Comparison of ENCODE assay signal across 21 cellular contexts in the genomic region with DNA sequence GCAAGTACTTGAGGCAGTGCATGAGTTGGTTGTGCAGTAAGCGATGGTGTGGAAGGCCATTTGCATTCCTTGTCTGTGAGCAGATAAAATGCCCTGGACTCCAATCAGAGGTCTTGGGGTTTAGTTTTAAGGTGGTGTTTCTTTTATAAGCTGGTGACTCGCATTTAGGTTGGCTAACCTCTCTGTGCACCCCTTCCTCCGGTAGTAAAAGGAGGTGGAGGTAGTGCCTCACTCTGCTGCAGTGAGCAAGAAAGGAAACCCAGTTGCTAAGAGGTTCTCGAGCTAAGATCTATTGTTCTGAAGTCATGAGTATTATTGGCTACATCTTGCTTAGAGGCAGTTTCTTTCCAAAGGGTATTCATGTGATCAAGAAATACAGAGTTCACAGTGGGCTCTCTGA.
DNase-seq lines count a peak whose midpoint lies in the region; ATAC-seq and TF ChIP-seq lines count a peak whose summit lies in the region.
"Had no signal": no experiment of that assay in that cellular context is flagged by ENCODE, and none has a peak within 500 bp of the region (broad histone marks: within the 10 kb centered on the region; RNA-seq: fewer than 3 reads in every experiment).

No MANE protein-coding gene starts in this region.

- no peaks in the 10 kb centered on the region for H3K9me3 Mint-ChIP-seq in activated naive CD4-positive, alpha-beta T cell treated with anti-CD3 and anti-CD28 coated beads, Interleukin-2, amount 10 ng/mL, durations not matched to agents 7 days and 5 days
- H3K9me3 Mint-ChIP-seq in activated naive CD4-positive, alpha-beta T cell treated with anti-CD3 and anti-CD28 coated beads for 36 hours: no peaks in the 10 kb centered on the region
- H3K9me3 Mint-ChIP-seq in H9 (no peaks in the 10 kb centered on the region), memory B cell (no peaks in the 10 kb centered on the region)
- H3K9me3 Mint-ChIP-seq in stimulated activated memory B cell treated with anti-CD40 and anti-IgM and Interleukin-4, amounts not matched to agents 10 μg/mL and 1 μg/mL and 100 μg/mL, for 72 hours: no peaks in the 10 kb centered on the region
- H3K9me3 Mint-ChIP-seq: HFFc6 had no signal

- no peak overlapping the region for H3K4ac ChIP-seq in H9 (ENCODE audit: low read depth, low read length)

- no peak overlapping the region for H3K18ac ChIP-seq in H9 (ENCODE audit: insufficient read length, low read depth, low read length)

- intact Hi-C loops in activated naive CD4-positive, alpha-beta T cell treated with anti-CD3 and anti-CD28 coated beads for 36 hours (cut with micrococcal nuclease): no loop called here

- ATAC-seq in memory B cell (ENCODE audit: low read depth): no peak
- ATAC-seq in stimulated activated memory B cell treated with anti-CD40 and anti-IgM and Interleukin-4, amounts not matched to agents 10 μg/mL and 1 μg/mL and 100 μg/mL, for 72 hours: no peak
- ATAC-seq: GM12878 had no signal

- no peaks in the 10 kb centered on the region for H3K27me3 Mint-ChIP-seq in activated naive CD4-positive, alpha-beta T cell treated with anti-CD3 and anti-CD28 coated beads, Interleukin-2, amount 10 ng/mL, durations not matched to agents 7 days and 5 days
- H3K27me3 Mint-ChIP-seq in activated naive CD4-positive, alpha-beta T cell treated with anti-CD3 and anti-CD28 coated beads for 36 hours (ENCODE audit: low read depth): no peaks in the 10 kb centered on the region
- H3K27me3 Mint-ChIP-seq in H9 (ENCODE audit: low read depth): no peaks in the 10 kb centered on the region
- no peaks in the 10 kb centered on the region for H3K27me3 Mint-ChIP-seq in memory B cell
- H3K27me3 Mint-ChIP-seq in stimulated activated memory B cell treated with anti-CD40 and anti-IgM and Interleukin-4, amounts not matched to agents 10 μg/mL and 1 μg/mL and 100 μg/mL, for 72 hours: no peaks in the 10 kb centered on the region

- H2BK5ac ChIP-seq in H9 (ENCODE audit: insufficient read length, low read length): no peak overlapping the region

- H3K4me1 ChIP-seq in H9 (ENCODE audit: insufficient read depth, low read length): no peaks in the 10 kb centered on the region

- H3K4me1 Mint-ChIP-seq in activated naive CD4-positive, alpha-beta T cell treated with anti-CD3 and anti-CD28 coated beads, Interleukin-2, amount 10 ng/mL, durations not matched to agents 7 days and 5 days: peaks cover 7% of the 10 kb centered on the region
- H3K4me1 Mint-ChIP-seq in activated naive CD4-positive, alpha-beta T cell treated with anti-CD3 and anti-CD28 coated beads for 36 hours (ENCODE audit: low read depth): peaks cover 11% of the 10 kb centered on the region
- H3K4me1 Mint-ChIP-seq in H9 (no peaks in the 10 kb centered on the region), memory B cell (peaks cover 2% of the 10 kb centered on the region)
- no peaks in the 10 kb centered on the region for H3K4me1 Mint-ChIP-seq in stimulated activated memory B cell treated with anti-CD40 and anti-IgM and Interleukin-4, amounts not matched to agents 10 μg/mL and 1 μg/mL and 100 μg/mL, for 72 hours

- peaks cover 86% of the 10 kb centered on the region for H3K36me3 Mint-ChIP-seq in activated naive CD4-positive, alpha-beta T cell treated with anti-CD3 and anti-CD28 coated beads, Interleukin-2, amount 10 ng/mL, durations not matched to agents 7 days and 5 days
- H3K36me3 Mint-ChIP-seq in activated naive CD4-positive, alpha-beta T cell treated with anti-CD3 and anti-CD28 coated beads for 36 hours (ENCODE audit: low read depth): peaks cover 50% of the 10 kb centered on the region
- H3K36me3 Mint-ChIP-seq in H9 (ENCODE audit: insufficient read depth in 1 of 3, low read depth in 3 of 3): peaks cover 68 to 100% (median 95%) of the 10 kb centered on the region in 3 experiments
- peaks cover 52% of the 10 kb centered on the region for H3K36me3 Mint-ChIP-seq in memory B cell
- peaks cover 79% of the 10 kb centered on the region for H3K36me3 Mint-ChIP-seq in stimulated activated memory B cell treated with anti-CD40 and anti-IgM and Interleukin-4, amounts not matched to agents 10 μg/mL and 1 μg/mL and 100 μg/mL, for 72 hours

- H3K79me2 ChIP-seq in H9 (ENCODE audit: insufficient read depth, low read length): no peaks in the 10 kb centered on the region

- no peaks in the 10 kb centered on the region for H3K23me2 ChIP-seq in H9 (ENCODE audit: insufficient read length, low read depth, low read length, poor library complexity, severe bottlenecking)

- no peak overlapping the region for H3K9ac ChIP-seq in H9 (ENCODE audit: extremely low read depth, insufficient read length, low read length)

- TF ChIP-seq CTCF in H9 (conservative IDR thresholded peaks at IDR 0.05): no peak

- no peak overlapping the region for H3K27ac ChIP-seq in H9 (ENCODE audit: insufficient read length, low read depth, low read length)
- H3K27ac ChIP-seq: C4-2B, PC-9 had no signal

- H2BK15ac ChIP-seq in H9 (ENCODE audit: low read depth, low read length): no peak overlapping the region

- no peak for DNase-seq in activated naive CD4-positive, alpha-beta T cell treated with anti-CD3 and anti-CD28 coated beads, Interleukin-2, amount 10 ng/mL, durations not matched to agents 7 days and 5 days
- no peak for DNase-seq in activated naive CD4-positive, alpha-beta T cell treated with anti-CD3 and anti-CD28 coated beads for 36 hours
- DNase-seq in H9 (no peak), memory B cell (ENCODE audit: low spot score in 2 of 2) (no peak), HUDEP-2 (lab: John Stamatoyannopoulos, UW; ENCODE audit: unreplicated experiment in 76 of 76) (no peak), NCI-H524 (lab: John Stamatoyannopoulos, UW) (no peak)
- DNase-seq: DMS 273 treated with DMSO at 0.1 percent for 48 hours, DMS79 treated with DMSO at 0.1 percent for 48 hours, H7, HFFc6, Kasumi-1, NCI-H1694, NCI-H2081, NCI-H2171 treated with DMSO at 0.1 percent for 48 hours, NCI-H526 treated with DMSO at 0.1 percent for 48 hours, PC-9, RPMI8226, SHP77 had no signal

- no peak overlapping the region for H2AFZ ChIP-seq in H9 (ENCODE audit: low read length)
- H2AFZ ChIP-seq: PC-9 had no signal

- no peak overlapping the region for H2AK5ac ChIP-seq in H9 (ENCODE audit: insufficient read length, low read length)

- no peak overlapping the region for H4K5ac ChIP-seq in H9 (ENCODE audit: insufficient read length, low read depth, low read length)

- no peak overlapping the region for H2BK120ac ChIP-seq in H9 (ENCODE audit: low read depth, low read length, poor library complexity, severe bottlenecking)

- no peaks in the 10 kb centered on the region for H3K79me1 ChIP-seq in H9 (ENCODE audit: insufficient read depth, low read depth, low read length, poor library complexity, severe bottlenecking)

- peak overlapping the region; percentile 12 for H3K27ac Mint-ChIP-seq in activated naive CD4-positive, alpha-beta T cell treated with anti-CD3 and anti-CD28 coated beads, Interleukin-2, amount 10 ng/mL, durations not matched to agents 7 days and 5 days
- H3K27ac Mint-ChIP-seq in activated naive CD4-positive, alpha-beta T cell treated with anti-CD3 and anti-CD28 coated beads for 36 hours: no peak overlapping the region
- H3K27ac Mint-ChIP-seq in H9 (peak overlapping the region in 2 of 3 experiments; percentile 13 to 45; a peak in 2 of 7 replicates), memory B cell (peak overlapping the region; percentile 67)
- H3K27ac Mint-ChIP-seq in stimulated activated memory B cell treated with anti-CD40 and anti-IgM and Interleukin-4, amounts not matched to agents 10 μg/mL and 1 μg/mL and 100 μg/mL, for 72 hours: peak overlapping the region; percentile 50
- H3K27ac Mint-ChIP-seq: HFFc6 had no signal

- WGBS in H9 (ENCODE audit: extremely low coverage, insufficient read length, low lambda C conversion rate): no CpG with 5 or more reads among the region's 4 CpGs

- H2BK20ac ChIP-seq in H9 (ENCODE audit: low read depth, low read length, poor library complexity, severe bottlenecking): no peak overlapping the region

- CTCF ChIA-PET in activated naive CD4-positive, alpha-beta T cell treated with anti-CD3 and anti-CD28 coated beads, Interleukin-2, amount 10 ng/mL, durations not matched to agents 7 days and 5 days (lab: Charles Lee): interaction anchor here (4.6 kb wide), 1 partner anchor 15 kb away, joined by 19 read pairs; no protein-coding TSS in a partner anchor
- CTCF ChIA-PET in activated naive CD4-positive, alpha-beta T cell treated with anti-CD3 and anti-CD28 coated beads for 36 hours (lab: Charles Lee): interaction anchor here (0.6 to 1.2 kb wide), 2 partner anchors 16 to 541 kb away, joined by 3 to 8 read pairs; no protein-coding TSS in a partner anchor

- H3K4me3 Mint-ChIP-seq in activated naive CD4-positive, alpha-beta T cell treated with anti-CD3 and anti-CD28 coated beads, Interleukin-2, amount 10 ng/mL, durations not matched to agents 7 days and 5 days: no peak overlapping the region
- H3K4me3 Mint-ChIP-seq in activated naive CD4-positive, alpha-beta T cell treated with anti-CD3 and anti-CD28 coated beads for 36 hours: no peak overlapping the region
- no peak overlapping the region for H3K4me3 Mint-ChIP-seq in H9
- no peak overlapping the region for H3K4me3 Mint-ChIP-seq in memory B cell
- H3K4me3 Mint-ChIP-seq in stimulated activated memory B cell treated with anti-CD40 and anti-IgM and Interleukin-4, amounts not matched to agents 10 μg/mL and 1 μg/mL and 100 μg/mL, for 72 hours: no peak overlapping the region
- H3K4me3 Mint-ChIP-seq: HFFc6 had no signal

- H3T11ph ChIP-seq in H9 (ENCODE audit: low read length): no peak overlapping the region

- H4K8ac ChIP-seq in H9 (replicated peaks; ENCODE audit: insufficient read length, low read depth, low read length): no peak overlapping the region

- H4K20me1 ChIP-seq in H9 (ENCODE audit: control insufficient read depth, insufficient read depth, insufficient read length): no peaks in the 10 kb centered on the region

- H3K9me3 ChIP-seq in H9 (ENCODE audit: control insufficient read depth, low read depth, low read length): no peaks in the 10 kb centered on the region

- no peak overlapping the region for H4K91ac ChIP-seq in H9 (ENCODE audit: insufficient read length, low read depth, low read length)

- no peak overlapping the region for H2BK12ac ChIP-seq in H9 (ENCODE audit: insufficient read length, low read depth, low read length)

- no peaks in the 10 kb centered on the region for H3K27me3 ChIP-seq in H9 (ENCODE audit: insufficient read depth, low read length)

- no peak overlapping the region for H3K4me2 ChIP-seq in H9 (ENCODE audit: insufficient read depth, insufficient read length, low read length)
- H3K4me2 ChIP-seq: PC-9 had no signal

- H3K23ac ChIP-seq in H9 (ENCODE audit: insufficient read length, low read depth, low read length): no peak overlapping the region

- no peak overlapping the region for H3K56ac ChIP-seq in H9 (ENCODE audit: insufficient read length, low read depth, low read length)

- H3K14ac ChIP-seq in H9 (ENCODE audit: insufficient read depth, low read length): no peak overlapping the region
